Comparison of ENCODE assay signal across 1 cellular context in genomic region chr17:78130439-78131101, GRCh38.
A peak's percentile ranks its signal among the peaks of the same experiment; 100 is the strongest.
TF ChIP-seq lines count a peak whose summit lies in the region.

Gene TMC8, plus strand, starts transcription at chr17:78130771. Its CDS starts 818 bp downstream, at chr17:78131589.

TF ChIP-seq in GM12878, 131 proteins besides CTCF, POLR2A, EP300 and RAD21 (continued from another document and continues in another):
- TF ChIP-seq JUND (IDR thresholded peaks at IDR 0.05; ENCODE audit: low read depth, low read length), result no peak
- TF ChIP-seq ELK1 (IDR thresholded peaks at IDR 0.05; ENCODE audit: low read depth, low read length), result peak; percentile 41; the same call in 1 of the 2 replicates
- TF ChIP-seq POLR2AphosphoS2 (IDR thresholded peaks at IDR 0.05; ENCODE audit: low read depth, low read length), result peak; percentile 89
- no peak for TF ChIP-seq ATF2 (IDR thresholded peaks at IDR 0.05; ENCODE audit: low read length)
- no peak for TF ChIP-seq PAX5 (IDR thresholded peaks at IDR 0.05; ENCODE audit: borderline replicate concordance, low read depth, low read length)
- no peak for TF ChIP-seq LARP7 (IDR thresholded peaks at IDR 0.05)
- TF ChIP-seq ZSCAN29 (IDR thresholded peaks at IDR 0.05), result no peak
- peak in 1 of 2 experiments; percentile 78; a peak in 2 of 4 replicates for TF ChIP-seq ETV6 (conservative IDR thresholded peaks at IDR 0.05 in 1 of 2, IDR thresholded peaks at IDR 0.05 in 1 of 2; ENCODE audit: borderline replicate concordance in 1 of 2, low read depth in 1 of 2)
- no peak for TF ChIP-seq KDM1A (IDR thresholded peaks at IDR 0.05; ENCODE audit: borderline replicate concordance)
- no peak for TF ChIP-seq FOXK2 (IDR thresholded peaks at IDR 0.05)
- TF ChIP-seq TARDBP (IDR thresholded peaks at IDR 0.05; ENCODE audit: borderline replicate concordance), result no peak; the same call in 1 of the 2 replicates
- TF ChIP-seq SMARCA5 (IDR thresholded peaks at IDR 0.05), result no peak
- no peak for TF ChIP-seq REST (IDR thresholded peaks at IDR 0.05; ENCODE audit: low read depth, low read length)
- no peak for TF ChIP-seq ZBTB33 (IDR thresholded peaks at IDR 0.05)
- TF ChIP-seq RAD51 (IDR thresholded peaks at IDR 0.05), result peak; percentile 79
- TF ChIP-seq BMI1 (IDR thresholded peaks at IDR 0.05; ENCODE audit: borderline replicate concordance), result no peak
- TF ChIP-seq NFXL1 (IDR thresholded peaks at IDR 0.05; ENCODE audit: borderline replicate concordance), result no peak
- TF ChIP-seq NBN (IDR thresholded peaks at IDR 0.05), result no peak
- no peak for TF ChIP-seq CREB1 (IDR thresholded peaks at IDR 0.05; ENCODE audit: low read depth)
- TF ChIP-seq SPI1 (IDR thresholded peaks at IDR 0.05; ENCODE audit: borderline replicate concordance, insufficient read depth, low read depth, low read length), result no peak
- no peak for TF ChIP-seq ZNF274 (IDR thresholded peaks at IDR 0.05; ENCODE audit: insufficient read depth, insufficient read length)
- TF ChIP-seq IKZF1 (conservative IDR thresholded peaks at IDR 0.05), result peak; percentile 61
- no peak for TF ChIP-seq STAT1 (conservative IDR thresholded peaks at IDR 0.05)
- TF ChIP-seq NRF1 (conservative IDR thresholded peaks at IDR 0.05; ENCODE audit: low read depth, low read length), result no peak
- no peak for TF ChIP-seq HSF1 (IDR thresholded peaks at IDR 0.05; ENCODE audit: low read depth, low read length)
- TF ChIP-seq CEBPZ (IDR thresholded peaks at IDR 0.05; ENCODE audit: low read depth, low read length), result no peak
- TF ChIP-seq TBL1XR1 (IDR thresholded peaks at IDR 0.05; ENCODE audit: low read depth, low read length), result peak; percentile 83
- TF ChIP-seq CBX5 (IDR thresholded peaks at IDR 0.05; ENCODE audit: low read depth), result no peak
- TF ChIP-seq GATAD2B (conservative IDR thresholded peaks at IDR 0.05; ENCODE audit: low read depth), result peak; percentile 78
- TF ChIP-seq EGR1 (IDR thresholded peaks at IDR 0.05; ENCODE audit: borderline replicate concordance in 1 of 2, low read depth in 2 of 2, low read length in 2 of 2), result no peak
- no peak for TF ChIP-seq HDAC6 (IDR thresholded peaks at IDR 0.05; ENCODE audit: unreplicated experiment)
- TF ChIP-seq ESRRA (IDR thresholded peaks at IDR 0.05; ENCODE audit: low read length), result 0 out of 2 replicates have a peak, but pooled peaks have one; percentile 21
- TF ChIP-seq ZNF384 (IDR thresholded peaks at IDR 0.05; ENCODE audit: borderline replicate concordance, low read depth, low read length), result no peak
- no peak for TF ChIP-seq YBX1 (IDR thresholded peaks at IDR 0.05)
- no peak for TF ChIP-seq KAT2A (conservative IDR thresholded peaks at IDR 0.05; ENCODE audit: control insufficient read depth, low read depth, low read length)
- no peak for TF ChIP-seq PBX3 (IDR thresholded peaks at IDR 0.05; ENCODE audit: insufficient replicate concordance, low read depth, low read length)
- TF ChIP-seq SMC3 (IDR thresholded peaks at IDR 0.05; ENCODE audit: borderline replicate concordance, low read length), result no peak
- TF ChIP-seq TCF7 (IDR thresholded peaks at IDR 0.05; ENCODE audit: borderline replicate concordance), result no peak
- peak; percentile 46 to 53; a peak in 2 of 4 replicates for TF ChIP-seq IKZF2 (IDR thresholded peaks at IDR 0.05)
- TF ChIP-seq NR2C1 (IDR thresholded peaks at IDR 0.05), result no peak; the same call in 1 of the 2 replicates
- TF ChIP-seq HDAC2 (IDR thresholded peaks at IDR 0.05), result no peak
- TF ChIP-seq RFX5 (IDR thresholded peaks at IDR 0.05; ENCODE audit: low read depth, low read length), result no peak
- TF ChIP-seq BCL3 (IDR thresholded peaks at IDR 0.05; ENCODE audit: borderline replicate concordance, insufficient read depth, low read depth, low read length, poor library complexity, severe bottlenecking), result no peak
- TF ChIP-seq SUPT20H (IDR thresholded peaks at IDR 0.05; ENCODE audit: borderline replicate concordance, control insufficient read depth, low read depth, low read length), result no peak
- TF ChIP-seq GABPA (IDR thresholded peaks at IDR 0.05; ENCODE audit: low read depth), result no peak
- TF ChIP-seq MTA3 (IDR thresholded peaks at IDR 0.05; ENCODE audit: borderline replicate concordance, low read length), result no peak
- TF ChIP-seq BCL11A (IDR thresholded peaks at IDR 0.05; ENCODE audit: low read depth, low read length), result no peak
- no peak for TF ChIP-seq ZBTB4 (CRISPR knock-in tag; IDR thresholded peaks at IDR 0.05)
- no peak for TF ChIP-seq NFYA (IDR thresholded peaks at IDR 0.05; ENCODE audit: borderline replicate concordance, low read depth, low read length)
